In the genomic region with DNA sequence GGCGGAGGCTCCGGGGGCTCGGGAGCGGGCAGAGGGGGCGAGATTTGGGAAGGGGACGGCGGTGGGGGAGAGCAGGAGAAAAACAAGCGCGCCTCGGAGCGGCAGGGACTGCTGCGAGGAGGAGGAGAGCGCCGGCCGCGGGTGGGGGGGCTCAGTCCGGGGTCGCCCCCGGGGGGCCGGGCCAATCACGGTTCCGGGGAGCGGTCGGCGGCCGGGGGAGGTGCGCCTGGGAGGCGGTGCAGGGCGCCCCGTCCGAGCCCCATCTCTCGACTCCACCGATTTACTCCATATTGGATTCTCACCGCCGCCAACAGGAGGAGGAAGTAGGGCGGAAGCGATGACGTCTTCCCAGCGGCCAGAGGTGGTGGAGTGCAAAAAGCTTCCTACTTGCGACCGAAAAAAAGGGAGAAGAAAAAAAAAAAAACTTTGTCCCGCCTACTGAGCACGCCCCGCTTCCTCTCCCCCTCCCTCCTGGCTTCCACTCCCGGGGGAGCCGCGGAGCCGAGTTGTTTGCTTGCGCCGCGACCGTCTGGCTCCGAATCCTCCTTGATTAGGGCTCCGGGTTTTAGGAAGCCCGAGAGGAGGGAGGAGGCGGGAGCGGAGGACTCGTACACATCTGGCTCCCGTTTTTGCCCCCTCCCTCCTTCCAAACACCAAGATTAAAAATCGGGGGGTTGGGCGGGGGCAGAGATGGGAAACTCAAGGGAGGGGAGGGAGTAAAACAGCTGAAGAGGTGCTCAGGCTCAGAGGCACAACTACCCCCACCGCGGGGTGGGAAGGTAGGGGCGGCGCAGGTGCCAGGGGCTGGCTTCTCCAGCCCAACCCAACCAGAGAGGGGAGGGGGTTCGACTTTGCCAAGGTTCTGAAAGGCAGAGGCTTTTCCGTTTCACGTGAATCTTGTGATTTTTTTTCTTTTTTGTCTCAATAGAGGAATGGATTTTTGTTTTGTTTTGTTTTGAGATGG, we compare ENCODE assay signal across 1 cellular context.
TF ChIP-seq lines count a peak whose summit lies in the region.

A gene with protein sequence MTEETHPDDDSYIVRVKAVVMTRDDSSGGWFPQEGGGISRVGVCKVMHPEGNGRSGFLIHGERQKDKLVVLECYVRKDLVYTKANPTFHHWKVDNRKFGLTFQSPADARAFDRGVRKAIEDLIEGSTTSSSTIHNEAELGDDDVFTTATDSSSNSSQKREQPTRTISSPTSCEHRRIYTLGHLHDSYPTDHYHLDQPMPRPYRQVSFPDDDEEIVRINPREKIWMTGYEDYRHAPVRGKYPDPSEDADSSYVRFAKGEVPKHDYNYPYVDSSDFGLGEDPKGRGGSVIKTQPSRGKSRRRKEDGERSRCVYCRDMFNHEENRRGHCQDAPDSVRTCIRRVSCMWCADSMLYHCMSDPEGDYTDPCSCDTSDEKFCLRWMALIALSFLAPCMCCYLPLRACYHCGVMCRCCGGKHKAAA (minus strand): TSS at position 373 of the 964 bp plus-strand sequence. CDS start 612 bp downstream, outside the sequence.

TF ChIP-seq in HepG2, 621 proteins besides CTCF, POLR2A, EP300 and RAD21 (continued from another document and continues in another):
- TF ChIP-seq AHDC1 (CRISPR knock-in tag; IDR thresholded peaks at IDR 0.05; ENCODE audit: borderline replicate concordance) = no peak
- TF ChIP-seq SNAI1 (CRISPR knock-in tag; IDR thresholded peaks at IDR 0.05; ENCODE audit: borderline replicate concordance) = no peak
- peak; percentile 91 for TF ChIP-seq YY1 (IDR thresholded peaks at IDR 0.05; ENCODE audit: insufficient read depth, insufficient replicate concordance, low read depth, low read length)
- peak; percentile 77; the same call in 1 of the 2 replicates for TF ChIP-seq CBX5 (CRISPR knock-in tag; IDR thresholded peaks at IDR 0.05; ENCODE audit: borderline replicate concordance)
- no peak for TF ChIP-seq CENPT (CRISPR knock-in tag; IDR thresholded peaks at IDR 0.05; ENCODE audit: low read depth)
- peak; percentile 82; the same call in 1 of the 2 replicates for TF ChIP-seq YEATS2 (CRISPR knock-in tag; IDR thresholded peaks at IDR 0.05; ENCODE audit: borderline replicate concordance)
- peak; percentile 73; the same call in 1 of the 2 replicates for TF ChIP-seq ZNF331 (CRISPR knock-in tag; IDR thresholded peaks at IDR 0.05)
- TF ChIP-seq RBAK (CRISPR knock-in tag; IDR thresholded peaks at IDR 0.05) = peak; percentile 68; the same call in 1 of the 2 replicates
- TF ChIP-seq, protein P1, sequence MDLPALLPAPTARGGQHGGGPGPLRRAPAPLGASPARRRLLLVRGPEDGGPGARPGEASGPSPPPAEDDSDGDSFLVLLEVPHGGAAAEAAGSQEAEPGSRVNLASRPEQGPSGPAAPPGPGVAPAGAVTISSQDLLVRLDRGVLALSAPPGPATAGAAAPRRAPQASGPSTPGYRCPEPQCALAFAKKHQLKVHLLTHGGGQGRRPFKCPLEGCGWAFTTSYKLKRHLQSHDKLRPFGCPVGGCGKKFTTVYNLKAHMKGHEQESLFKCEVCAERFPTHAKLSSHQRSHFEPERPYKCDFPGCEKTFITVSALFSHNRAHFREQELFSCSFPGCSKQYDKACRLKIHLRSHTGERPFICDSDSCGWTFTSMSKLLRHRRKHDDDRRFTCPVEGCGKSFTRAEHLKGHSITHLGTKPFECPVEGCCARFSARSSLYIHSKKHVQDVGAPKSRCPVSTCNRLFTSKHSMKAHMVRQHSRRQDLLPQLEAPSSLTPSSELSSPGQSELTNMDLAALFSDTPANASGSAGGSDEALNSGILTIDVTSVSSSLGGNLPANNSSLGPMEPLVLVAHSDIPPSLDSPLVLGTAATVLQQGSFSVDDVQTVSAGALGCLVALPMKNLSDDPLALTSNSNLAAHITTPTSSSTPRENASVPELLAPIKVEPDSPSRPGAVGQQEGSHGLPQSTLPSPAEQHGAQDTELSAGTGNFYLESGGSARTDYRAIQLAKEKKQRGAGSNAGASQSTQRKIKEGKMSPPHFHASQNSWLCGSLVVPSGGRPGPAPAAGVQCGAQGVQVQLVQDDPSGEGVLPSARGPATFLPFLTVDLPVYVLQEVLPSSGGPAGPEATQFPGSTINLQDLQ (CRISPR knock-in tag; IDR thresholded peaks at IDR 0.05) = 0 out of 2 replicates have a peak, but pooled peaks have one; percentile 39
- peak; percentile 88 for TF ChIP-seq TSC22D2 (CRISPR knock-in tag; IDR thresholded peaks at IDR 0.05; ENCODE audit: borderline replicate concordance)
- no peak for TF ChIP-seq MZF1 (CRISPR knock-in tag; IDR thresholded peaks at IDR 0.05; ENCODE audit: borderline replicate concordance)
- 0 out of 2 replicates have a peak, but pooled peaks have one; percentile 22 for TF ChIP-seq HIC2 (CRISPR knock-in tag; IDR thresholded peaks at IDR 0.05; ENCODE audit: low read depth)
- TF ChIP-seq ETV6 (CRISPR knock-in tag; conservative IDR thresholded peaks at IDR 0.05) = peak; percentile 100
- TF ChIP-seq, protein P2, sequence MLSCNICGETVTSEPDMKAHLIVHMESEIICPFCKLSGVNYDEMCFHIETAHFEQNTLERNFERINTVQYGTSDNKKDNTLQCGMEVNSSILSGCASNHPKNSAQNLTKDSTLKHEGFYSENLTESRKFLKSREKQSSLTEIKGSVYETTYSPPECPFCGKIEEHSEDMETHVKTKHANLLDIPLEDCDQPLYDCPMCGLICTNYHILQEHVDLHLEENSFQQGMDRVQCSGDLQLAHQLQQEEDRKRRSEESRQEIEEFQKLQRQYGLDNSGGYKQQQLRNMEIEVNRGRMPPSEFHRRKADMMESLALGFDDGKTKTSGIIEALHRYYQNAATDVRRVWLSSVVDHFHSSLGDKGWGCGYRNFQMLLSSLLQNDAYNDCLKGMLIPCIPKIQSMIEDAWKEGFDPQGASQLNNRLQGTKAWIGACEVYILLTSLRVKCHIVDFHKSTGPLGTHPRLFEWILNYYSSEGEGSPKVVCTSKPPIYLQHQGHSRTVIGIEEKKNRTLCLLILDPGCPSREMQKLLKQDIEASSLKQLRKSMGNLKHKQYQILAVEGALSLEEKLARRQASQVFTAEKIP (CRISPR knock-in tag; IDR thresholded peaks at IDR 0.05; ENCODE audit: borderline replicate concordance) = no peak
- no peak for TF ChIP-seq SOX13 (IDR thresholded peaks at IDR 0.05)
- TF ChIP-seq SOX13 (CRISPR knock-in tag; conservative IDR thresholded peaks at IDR 0.05 in 1 of 2, IDR thresholded peaks at IDR 0.05 in 1 of 2) = peak in 1 of 2 experiments; percentile 84; a peak in 1 of 4 replicates
- peak; percentile 93 for TF ChIP-seq HNF1B (CRISPR knock-in tag; IDR thresholded peaks at IDR 0.05)
- TF ChIP-seq ZNF432 (CRISPR knock-in tag; IDR thresholded peaks at IDR 0.05; ENCODE audit: borderline replicate concordance) = no peak
- TF ChIP-seq ZNF724P (CRISPR knock-in tag; IDR thresholded peaks at IDR 0.05; ENCODE audit: borderline replicate concordance) = no peak; the same call in 1 of the 2 replicates
- TF ChIP-seq MIXL1 (CRISPR knock-in tag; IDR thresholded peaks at IDR 0.05) = peak; percentile 100
